ENCODE assay signal across 23 cellular contexts in the genomic region with DNA sequence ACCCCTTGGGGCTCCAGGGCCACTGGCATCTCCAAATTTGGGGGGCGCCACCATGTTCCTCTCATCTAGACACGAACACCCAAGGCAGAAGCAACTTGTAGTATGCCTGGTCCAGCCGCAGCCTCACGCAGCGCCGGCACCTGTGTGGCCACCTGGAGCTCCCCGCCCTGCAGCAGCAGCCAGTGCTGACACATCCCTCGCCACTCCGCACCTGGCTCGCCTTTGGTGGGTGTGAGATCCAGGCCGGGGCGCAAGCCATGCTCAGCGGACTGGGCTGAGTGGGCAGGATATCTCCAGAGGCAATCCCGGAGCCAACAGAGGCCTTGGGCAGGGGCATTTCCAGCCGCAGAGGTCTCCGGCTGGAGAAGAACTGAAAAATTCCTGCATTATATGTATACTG.
"Had no signal": no experiment of that assay in that cellular context is flagged by ENCODE, and none has a peak within 500 bp of the region (broad histone marks: within the 10 kb centered on the region; RNA-seq: fewer than 3 reads in every experiment).

No MANE protein-coding gene starts in this region.

- H3K36me3 ChIP-seq: colonic mucosa, esophagus squamous epithelium, gastroesophageal sphincter, heart left ventricle, left lung, lower lobe of right lung had no signal

- H3K27me3 ChIP-seq: colonic mucosa, esophagus squamous epithelium, gastroesophageal sphincter, heart left ventricle, hepatocyte, left lung had no signal

- H2AFZ ChIP-seq: hepatocyte had no signal

- DNase-seq: colonic mucosa; cortex of kidney; effector CD8-positive, alpha-beta T cell; effector memory CD8-positive, alpha-beta T cell; endodermal cell; erythroblast; esophagus squamous epithelium; foreskin fibroblast; foreskin melanocyte; heart left ventricle; hypothalamus; left cardiac atrium; left ventricle myocardium superior; lower lobe of right lung; mesenchymal stem cell; mucosa of descending colon had no signal

- H3K79me2 ChIP-seq: hepatocyte had no signal

- H3K27me3 Mint-ChIP-seq: dendritic cell treated with granulocyte-macrophage colony-stimulating factor and Interleukin-4, amounts not matched to agents 40 ng/mL and 50 ng/mL, for 4 days; effector memory CD8-positive, alpha-beta T cell had no signal

- ATAC-seq: effector memory CD8-positive, alpha-beta T cell; esophagus mucosa; gastroesophageal sphincter; heart left ventricle; left cardiac atrium; left lung; left ventricle myocardium superior; mucosa of descending colon had no signal

- H3K36me3 Mint-ChIP-seq: mesothelial cell of epicardium had no signal

- H3K4me1 ChIP-seq: colonic mucosa, esophagus squamous epithelium, gastroesophageal sphincter, heart left ventricle, left lung, lower lobe of right lung had no signal

- H3K27ac Mint-ChIP-seq: dendritic cell treated with granulocyte-macrophage colony-stimulating factor and Interleukin-4, amounts not matched to agents 40 ng/mL and 50 ng/mL, for 4 days; effector memory CD8-positive, alpha-beta T cell; endodermal cell; mesothelial cell of epicardium had no signal

- H3K4me3 Mint-ChIP-seq: dendritic cell treated with granulocyte-macrophage colony-stimulating factor and Interleukin-4, amounts not matched to agents 40 ng/mL and 50 ng/mL, for 4 days; effector memory CD8-positive, alpha-beta T cell; endodermal cell; mesothelial cell of epicardium had no signal

- H3K9me3 ChIP-seq: colonic mucosa, gastroesophageal sphincter, lower lobe of right lung had no signal

- H3K4me2 ChIP-seq: hepatocyte had no signal

- H3K4me3 ChIP-seq: colonic mucosa, esophagus squamous epithelium, gastroesophageal sphincter, heart left ventricle, hepatocyte, left lung, lower lobe of right lung, mucosa of descending colon had no signal

- H3K4me1 Mint-ChIP-seq: endodermal cell, mesothelial cell of epicardium had no signal

- H3K27ac ChIP-seq: colonic mucosa, epithelial cell of prostate, esophagus squamous epithelium, gastroesophageal sphincter, heart left ventricle, hepatocyte, left lung, lower lobe of right lung had no signal
